ENCODE assay signal across 12 cellular contexts in the genomic region with DNA sequence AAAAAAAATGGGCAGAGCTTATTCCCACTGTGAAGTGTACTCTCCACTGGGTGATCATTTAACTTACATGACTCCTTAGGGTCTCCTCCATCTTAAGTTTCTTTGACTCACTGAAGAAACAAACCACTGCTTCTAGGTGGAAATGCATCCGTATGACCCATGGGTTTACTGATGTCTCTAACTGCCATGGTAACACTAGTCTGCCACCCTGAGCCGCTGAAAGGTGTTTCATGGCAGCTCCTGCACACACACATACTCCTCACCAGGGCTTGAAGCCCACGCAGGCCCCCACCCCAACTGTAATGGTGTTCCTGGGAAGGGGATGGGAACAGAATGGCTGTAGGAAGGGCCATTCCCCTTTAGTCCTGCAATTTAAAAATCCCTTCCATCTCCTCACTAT.
"Had no signal": no experiment of that assay in that cellular context is flagged by ENCODE, and none has a peak within 500 bp of the region (broad histone marks: within the 10 kb centered on the region; RNA-seq: fewer than 3 reads in every experiment).

No MANE protein-coding gene starts in this region.

- H3K27ac Mint-ChIP-seq: activated CD4-positive, alpha-beta memory T cell treated with anti-CD3 and anti-CD28 coated beads for 36 hours; activated T-helper 2 cell treated with anti-CD3 and anti-CD28 coated beads, Interferon-gamma antibody, Interleukin-2, Interleukin-4, amounts not matched to agents 10 μg/mL and 5 μg/mL and 100 μg/mL, durations not matched to agents 14 hours and 24 hours and 36 hours; T-helper 2 cell treated with Interferon-gamma antibody and Interleukin-4, amounts not matched to agents 5 μg/mL and 100 μg/mL, for 36 hours had no signal

- H3K27me3 ChIP-seq: gastroesophageal sphincter, ovary, sigmoid colon had no signal

- H3K27me3 Mint-ChIP-seq: activated CD4-positive, alpha-beta memory T cell treated with anti-CD3 and anti-CD28 coated beads for 36 hours; activated naive CD4-positive, alpha-beta T cell treated with anti-CD3 and anti-CD28 coated beads, Interleukin-2, amount 10 ng/mL, durations not matched to agents 7 days and 5 days had no signal

- H3K27ac ChIP-seq: gastroesophageal sphincter, ovary, sigmoid colon had no signal

- FAIRE-seq: endothelial cell of umbilical vein had no signal

- ATAC-seq: gastroesophageal sphincter had no signal

- H3K4me1 ChIP-seq: sigmoid colon had no signal

- DNase-seq: activated CD4-positive, alpha-beta memory T cell treated with anti-CD3 and anti-CD28 coated beads for 36 hours; activated CD4-positive, CD25-positive, alpha-beta regulatory T cell treated with anti-CD3 and anti-CD28 coated beads, Interleukin-2, amount 50 U/mL, for 72 hours; activated naive CD4-positive, alpha-beta T cell treated with anti-CD3 and anti-CD28 coated beads, Interleukin-2, amount 10 ng/mL, durations not matched to agents 7 days and 5 days; islet precursor cell; ovary; sigmoid colon; stimulated activated CD4-positive, alpha-beta T cell treated with anti-CD3 and anti-CD28 coated beads, Interleukin-12 subunit alpha, Interleukin-12 subunit beta, amount 100 ng/mL, for 4 hours; stimulated activated naive CD4-positive, alpha-beta T cell treated with Interleukin-2 at 50 U/mL for 16 hours had no signal

- H3K36me3 ChIP-seq: gastroesophageal sphincter, ovary, sigmoid colon had no signal

- H3K9me3 Mint-ChIP-seq: activated CD4-positive, alpha-beta memory T cell treated with anti-CD3 and anti-CD28 coated beads for 36 hours; activated naive CD4-positive, alpha-beta T cell treated with anti-CD3 and anti-CD28 coated beads, Interleukin-2, amount 10 ng/mL, durations not matched to agents 7 days and 5 days; activated T-helper 2 cell treated with anti-CD3 and anti-CD28 coated beads, Interferon-gamma antibody, Interleukin-2, Interleukin-4, amounts not matched to agents 10 μg/mL and 5 μg/mL and 100 μg/mL, durations not matched to agents 14 hours and 24 hours and 36 hours; T-helper 2 cell treated with Interferon-gamma antibody and Interleukin-4, amounts not matched to agents 5 μg/mL and 100 μg/mL, for 36 hours had no signal

- H3K9me3 ChIP-seq: gastroesophageal sphincter, ovary, sigmoid colon had no signal

- H3K4me3 ChIP-seq: gastroesophageal sphincter, ovary, sigmoid colon had no signal

- H3K4me3 Mint-ChIP-seq: activated CD4-positive, alpha-beta memory T cell treated with anti-CD3 and anti-CD28 coated beads for 36 hours; activated naive CD4-positive, alpha-beta T cell treated with anti-CD3 and anti-CD28 coated beads, Interleukin-2, amount 10 ng/mL, durations not matched to agents 7 days and 5 days; T-helper 2 cell treated with Interferon-gamma antibody and Interleukin-4, amounts not matched to agents 5 μg/mL and 100 μg/mL, for 36 hours had no signal
